ENCODE assay signal across 12 cellular contexts in genomic region chr11:75872887-75873416, GRCh38. TPM values are rescaled to one million over a fixed set of nuclear protein-coding genes. Genes with fewer than 3 reads are reported as not detected.
DNase-seq lines count a peak whose midpoint lies in the region; ATAC-seq, FAIRE-seq and TF ChIP-seq lines count a peak whose summit lies in the region.
"Had no signal": no experiment of that assay in that cellular context is flagged by ENCODE, and none has a peak within 500 bp of the region (broad histone marks: within the 10 kb centered on the region; RNA-seq: fewer than 3 reads in every experiment).

No MANE protein-coding gene starts in this region.

- in situ Hi-C loops in GM23248 (cut with MboI), result no loop called here

- no peak overlapping the region for H2AFZ ChIP-seq in GM23248
- H2AFZ ChIP-seq in OCI-LY3 (ENCODE audit: low read depth, low read length), result no peak overlapping the region

- no peaks in the 10 kb centered on the region for H3F3A ChIP-seq in GM23248 (ENCODE audit: insufficient read depth)

- no peak for FAIRE-seq in frontal cortex (lab: Jason Lieb, UNC)
- FAIRE-seq: astrocyte, endothelial cell of umbilical vein had no signal

- H3K4me2 ChIP-seq in GM23248 (ENCODE audit: unreplicated experiment) (no peak overlapping the region), OCI-LY3 (ENCODE audit: low read length) (peak overlapping the region; percentile 97)

- ATAC-seq in activated T-cell treated with anti-CD3 and anti-CD28 coated beads, Interleukin-2, amount 50 U/mL, for 4 hours, result no peak
- peak; percentile 71 for ATAC-seq in stimulated activated naive CD8-positive, alpha-beta T cell treated with anti-CD3 and anti-CD28 coated beads, Interleukin-15, Interleukin-2, amounts not matched to agents 100 U/mL and 50 U/mL, for 24 hours
- ATAC-seq in GM18520 (IDR thresholded peaks at IDR 0.05; ENCODE audit: unreplicated experiment), result no peak

- H3K9ac ChIP-seq in GM23248, result no peak overlapping the region
- H3K9ac ChIP-seq in OCI-LY3 (ENCODE audit: low read length), result peak overlapping the region; percentile 41

- TF ChIP-seq CTCF in OCI-LY3 (IDR thresholded peaks at IDR 0.05; ENCODE audit: low read depth, low read length), result no peak

- H3K4me1 ChIP-seq in GM23248 (ENCODE audit: insufficient read depth) (no peaks in the 10 kb centered on the region), OCI-LY3 (ENCODE audit: low read length) (peaks cover 41% of the 10 kb centered on the region)

- no peak overlapping the region for H3K27ac ChIP-seq in GM23248
- H3K27ac ChIP-seq in OCI-LY3 (ENCODE audit: low read length), result peak overlapping the region; percentile 89

- WGBS in GM23248 (ENCODE audit: low coverage in 1 of 2, low lambda C conversion rate in 2 of 2, missing lambda C conversion rate in 2 of 2), 2 experiments, result 62 to 65% methylated on average over 5 of the region's 5 CpGs

- H3K4me3 ChIP-seq in GM23248 (no peak overlapping the region), OCI-LY3 (ENCODE audit: low read length) (peak overlapping the region; percentile 70)

- H3K4me1 Mint-ChIP-seq in activated T-cell treated with anti-CD3 and anti-CD28 coated beads, Interleukin-2, amount 50 U/mL, for 4 hours (ENCODE audit: low read depth), result peaks cover 26% of the 10 kb centered on the region

- H4K20me1 ChIP-seq in GM23248 (ENCODE audit: insufficient read depth) (peaks cover 3% of the 10 kb centered on the region; the same call in 1 of the 2 replicates), OCI-LY3 (ENCODE audit: insufficient read depth, low read length) (peaks cover 53% of the 10 kb centered on the region)

- no peaks in the 10 kb centered on the region for H3K9me2 ChIP-seq in GM23248 (ENCODE audit: insufficient read depth)

- H3K27me3 ChIP-seq in GM23248 (replicated peaks; ENCODE audit: insufficient read depth), result no peaks in the 10 kb centered on the region
- H3K27me3 ChIP-seq in OCI-LY3 (ENCODE audit: low read depth, low read length), result no peaks in the 10 kb centered on the region

- H3K4me3 Mint-ChIP-seq in activated T-cell treated with anti-CD3 and anti-CD28 coated beads, Interleukin-2, amount 50 U/mL, for 4 hours, result peak overlapping the region; percentile 7
- H3K4me3 Mint-ChIP-seq: nephron had no signal

- H3K9me3 Mint-ChIP-seq in activated T-cell treated with anti-CD3 and anti-CD28 coated beads, Interleukin-2, amount 50 U/mL, for 4 hours, result no peaks in the 10 kb centered on the region
- H3K9me3 Mint-ChIP-seq: nephron had no signal

- H3K79me2 ChIP-seq in GM23248 (ENCODE audit: insufficient read depth) (peaks cover 19% of the 10 kb centered on the region), OCI-LY3 (ENCODE audit: low read length) (peaks cover 59% of the 10 kb centered on the region)

- no peaks in the 10 kb centered on the region for H3K36me3 Mint-ChIP-seq in activated T-cell treated with anti-CD3 and anti-CD28 coated beads, Interleukin-2, amount 50 U/mL, for 4 hours (ENCODE audit: insufficient read depth)

- H3K9me3 ChIP-seq in GM23248 (ENCODE audit: low read depth) (no peaks in the 10 kb centered on the region), OCI-LY3 (ENCODE audit: insufficient read depth, low read length) (no peaks in the 10 kb centered on the region)

- no peaks in the 10 kb centered on the region for H3K36me3 ChIP-seq in GM23248 (ENCODE audit: low read depth)
- H3K36me3 ChIP-seq in OCI-LY3 (replicated peaks; ENCODE audit: low read depth, low read length), result peaks cover 23% of the 10 kb centered on the region

- DNase-seq in activated T-cell treated with anti-CD3 and anti-CD28 coated beads, Interleukin-2, amount 50 U/mL, for 4 hours, result no peak
- no peak for DNase-seq in activated T-cell treated with anti-CD3 and anti-CD28 coated beads for 4 hours
- DNase-seq in GM23248, result peak; percentile 10
- no peak for DNase-seq in stimulated activated naive CD8-positive, alpha-beta T cell treated with anti-CD3 and anti-CD28 coated beads, Interleukin-15, Interleukin-2, amounts not matched to agents 100 U/mL and 50 U/mL, for 24 hours
- DNase-seq in NCI-H748 treated with DMSO at 0.1 percent for 48 hours (lab: John Stamatoyannopoulos, UW), result no peak
- DNase-seq in frontal cortex (ENCODE audit: low spot score in 2 of 2), result no peak
- DNase-seq: SHP77 had no signal

- H3K27me3 Mint-ChIP-seq in activated T-cell treated with anti-CD3 and anti-CD28 coated beads, Interleukin-2, amount 50 U/mL, for 4 hours (ENCODE audit: low read depth), result no peaks in the 10 kb centered on the region

RNA-seq across cellular contexts. Expression of gene UVRAG, which starts 57.9 kb away (rescaled TPM):
- 10 to 100 TPM; 14.4 to 15.8 (median 14.5) TPM for total RNA-seq in activated T-cell treated with anti-CD3 and anti-CD28 coated beads, Interleukin-2, amount 50 U/mL, for 4 hours
- total RNA-seq in GM23248 (2014; rRNA removed; shearing (Covaris generic)), result 9.9 and 46.3 TPM in 2 replicates
- 11.0 TPM in 2 replicates for polyA plus RNA-seq in GM23248 (2016; fragmentation: Nextera tagmentation; extraction: Ambion mirVana)
- total RNA-seq in frontal cortex, result 35.9 TPM
